20 cellular contexts compared by ENCODE assay signal in genomic region chr6:26414281-26414680, GRCh38.
"Had no signal": no experiment of that assay in that cellular context is flagged by ENCODE, and none has a peak within 500 bp of the region (broad histone marks: within the 10 kb centered on the region; RNA-seq: fewer than 3 reads in every experiment).

No MANE protein-coding gene starts in this region.

- H3K9me3 ChIP-seq: ascending aorta, colonic mucosa, gastrocnemius medialis, tibial artery had no signal

- H3K27me3 ChIP-seq: ascending aorta, colonic mucosa, gastrocnemius medialis, heart right ventricle, tibial artery had no signal

- ATAC-seq: activated CD4-positive, CD25-positive, alpha-beta regulatory T cell treated with anti-CD3 and anti-CD28 coated beads, Interleukin-2, amount 50 U/mL, for 24 hours; activated T-cell treated with anti-CD3 and anti-CD28 coated beads, Interleukin-2, amount 50 U/mL, for 4 hours; gastrocnemius medialis had no signal

- H3K4me1 ChIP-seq: ascending aorta, colonic mucosa, gastrocnemius medialis, heart right ventricle, tibial artery had no signal

- H3K36me3 ChIP-seq: colonic mucosa, gastrocnemius medialis had no signal

- H3K27ac ChIP-seq: ascending aorta, colonic mucosa, gastrocnemius medialis, heart right ventricle, tibial artery had no signal

- H3K27ac Mint-ChIP-seq: activated naive CD4-positive, alpha-beta T cell treated with anti-CD3 and anti-CD28 coated beads for 36 hours; nephron progenitor cell; T-helper 2 cell treated with Interferon-gamma antibody and Interleukin-4, amounts not matched to agents 5 μg/mL and 100 μg/mL, for 36 hours had no signal

- DNase-seq: activated CD4-positive, alpha-beta T cell treated with anti-CD3 and anti-CD28 coated beads, Interleukin-2, amount 50 U/mL, for 1 hour; activated CD8-positive, alpha-beta memory T cell treated with anti-CD3 and anti-CD28 coated beads, Interleukin-2, amount 50 U/mL, for 4 hours; activated naive CD4-positive, alpha-beta T cell treated with anti-CD3 and anti-CD28 coated beads for 36 hours; activated T-cell treated with anti-CD3 and anti-CD28 coated beads, Interleukin-2, amount 50 U/mL, for 4 hours; colonic mucosa; gastrocnemius medialis; heart right ventricle; kidney glomerular epithelial cell; mesendoderm; nephron progenitor cell; nucleus accumbens; posterior cingulate gyrus; retina; stimulated activated naive CD4-positive, alpha-beta T cell treated with Interleukin-2 at 50 U/mL for 16 hours; substantia nigra; tibial artery had no signal

- H3K4me3 Mint-ChIP-seq: activated naive CD4-positive, alpha-beta T cell treated with anti-CD3 and anti-CD28 coated beads for 36 hours; activated T-cell treated with anti-CD3 and anti-CD28 coated beads, Interleukin-2, amount 50 U/mL, for 4 hours; central memory CD8-positive, alpha-beta T cell; nephron progenitor cell; T-helper 2 cell treated with Interferon-gamma antibody and Interleukin-4, amounts not matched to agents 5 μg/mL and 100 μg/mL, for 36 hours had no signal

- H3K27me3 Mint-ChIP-seq: central memory CD8-positive, alpha-beta T cell had no signal

- H3K4me3 ChIP-seq: ascending aorta, colonic mucosa, gastrocnemius medialis, heart right ventricle, tibial artery had no signal

- H3K9me3 Mint-ChIP-seq: central memory CD8-positive, alpha-beta T cell had no signal
